Comparison of ENCODE assay signal across 1 cellular context in the genomic region with DNA sequence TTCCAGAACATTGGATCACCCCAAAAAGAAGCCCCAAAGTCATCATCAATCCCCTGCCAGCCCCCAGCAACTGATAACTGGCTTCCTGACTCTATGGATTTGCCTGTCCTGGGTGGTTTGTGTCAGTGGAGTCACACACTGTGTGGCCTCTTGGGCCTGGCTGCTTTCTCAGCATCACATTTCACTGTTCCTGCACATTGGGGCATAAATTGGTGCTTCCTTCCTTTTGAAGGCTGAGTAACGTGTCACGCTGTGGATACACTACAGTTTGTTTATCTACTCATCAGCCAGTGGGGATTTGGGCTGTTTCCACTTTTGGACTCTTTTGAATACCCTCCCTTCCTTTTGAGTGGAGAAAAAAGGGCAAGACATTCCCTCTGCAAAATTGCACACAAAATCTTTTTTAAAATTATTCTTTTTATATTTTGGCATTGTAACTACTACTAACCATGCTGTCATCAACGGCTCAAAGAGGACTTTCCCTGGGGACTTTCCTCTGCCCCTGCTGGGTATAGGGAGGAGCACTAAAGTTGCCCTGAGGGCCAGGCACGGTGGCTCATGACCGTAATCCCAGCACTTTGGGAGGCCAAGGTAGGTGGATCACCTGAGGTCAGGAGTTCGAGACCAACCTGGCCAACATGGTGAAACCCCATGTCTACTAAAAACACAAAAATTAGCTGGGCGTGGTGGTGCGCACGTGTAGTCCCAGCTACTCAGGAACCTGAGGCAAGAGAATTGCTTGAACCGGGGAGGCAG.
TF ChIP-seq lines count a peak whose summit lies in the region.

No MANE protein-coding gene starts in this region.

TF ChIP-seq in HepG2, 621 proteins besides CTCF, POLR2A, EP300 and RAD21:
- TF ChIP-seq, protein P1, sequence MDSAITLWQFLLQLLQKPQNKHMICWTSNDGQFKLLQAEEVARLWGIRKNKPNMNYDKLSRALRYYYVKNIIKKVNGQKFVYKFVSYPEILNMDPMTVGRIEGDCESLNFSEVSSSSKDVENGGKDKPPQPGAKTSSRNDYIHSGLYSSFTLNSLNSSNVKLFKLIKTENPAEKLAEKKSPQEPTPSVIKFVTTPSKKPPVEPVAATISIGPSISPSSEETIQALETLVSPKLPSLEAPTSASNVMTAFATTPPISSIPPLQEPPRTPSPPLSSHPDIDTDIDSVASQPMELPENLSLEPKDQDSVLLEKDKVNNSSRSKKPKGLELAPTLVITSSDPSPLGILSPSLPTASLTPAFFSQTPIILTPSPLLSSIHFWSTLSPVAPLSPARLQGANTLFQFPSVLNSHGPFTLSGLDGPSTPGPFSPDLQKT (CRISPR knock-in tag; IDR thresholded peaks at IDR 0.05; ENCODE audit: borderline replicate concordance), result no peak
- TF ChIP-seq SYNCRIP (IDR thresholded peaks at IDR 0.05; ENCODE audit: insufficient read depth, low read depth, low read length), result no peak
- TF ChIP-seq ZNF33B (CRISPR knock-in tag; IDR thresholded peaks at IDR 0.05), result no peak
